ENCODE assay signal across 16 cellular contexts in the genomic region with DNA sequence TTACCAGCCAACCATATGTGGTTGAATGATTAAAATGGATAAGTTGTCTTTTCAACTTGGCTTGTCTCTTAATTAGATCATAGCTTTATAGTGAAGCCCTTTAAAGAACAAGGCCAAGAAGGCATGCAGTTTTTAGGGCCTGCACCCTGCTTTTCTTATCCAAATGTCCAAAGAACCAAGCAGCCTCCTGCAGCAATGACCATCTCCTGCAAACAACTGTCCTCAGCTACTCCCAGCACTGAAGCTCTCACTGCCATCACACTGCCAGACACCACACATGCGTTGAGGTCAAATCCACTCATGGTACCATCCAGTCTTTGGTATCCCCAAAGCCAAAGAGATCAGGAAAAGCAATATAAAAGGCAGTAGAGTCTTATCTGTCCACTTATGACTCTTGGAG.
DNase-seq lines count a peak whose midpoint lies in the region; ATAC-seq and TF ChIP-seq lines count a peak whose summit lies in the region.
"Had no signal": no experiment of that assay in that cellular context is flagged by ENCODE, and none has a peak within 500 bp of the region (broad histone marks: within the 10 kb centered on the region; RNA-seq: fewer than 3 reads in every experiment).

No MANE protein-coding gene starts in this region.

- H3K36me3 ChIP-seq in endodermal cell (ENCODE audit: control insufficient read depth, insufficient read depth, low read length) (no peaks in the 10 kb centered on the region), iPS-20b (ENCODE audit: insufficient read depth, low read depth, low read length) (peaks cover 16% of the 10 kb centered on the region; the same call in 1 of the 2 replicates), BE2C (no peaks in the 10 kb centered on the region), mesenchymal stem cell (ENCODE audit: control insufficient read depth in 1 of 2, insufficient read depth in 2 of 2, low read depth in 1 of 2, low read length in 2 of 2) (no peaks in the 10 kb centered on the region)
- H3K36me3 ChIP-seq: BLaER1 treated with 17β-estradiol and CSF1 and Interleukin-3, amounts not matched to agents 10 nM and 100 nM; HAP-1 had no signal

- H3K4me3 Mint-ChIP-seq in H9 (peak overlapping the region in 1 of 2 experiments; percentile 39; a peak in 1 of 5 replicates), endodermal cell (no peak overlapping the region)
- H3K4me3 Mint-ChIP-seq: CD8-positive, alpha-beta T cell had no signal

- peak overlapping the region; percentile 20 for H3T11ph ChIP-seq in H9 (ENCODE audit: low read length)

- WGBS in H9 (ENCODE audit: extremely low coverage, insufficient read length, low lambda C conversion rate): no CpG with 5 or more reads among the region's 1 CpG
- WGBS in endodermal cell (ENCODE audit: insufficient coverage in 1 of 2, insufficient read length in 1 of 2), 2 experiments: 61 to 63% methylated on average over 1 of the region's 1 CpG
- 88% methylated on average over 1 of the region's 1 CpG for WGBS in mesenchymal stem cell

- peak overlapping the region; percentile 93 for H2BK12ac ChIP-seq in H9 (ENCODE audit: insufficient read length, low read depth, low read length)
- H2BK12ac ChIP-seq in mesenchymal stem cell (ENCODE audit: low read length in 2 of 2): no peak overlapping the region

- H3K27ac Mint-ChIP-seq in H9 (peak overlapping the region; percentile 63 to 95 (median 91); a peak in 6 of 7 replicates), endodermal cell (peak overlapping the region; percentile 59)
- H3K27ac Mint-ChIP-seq: CD8-positive, alpha-beta T cell had no signal

- H3K79me2 ChIP-seq in H9 (ENCODE audit: insufficient read depth, low read length): no peaks in the 10 kb centered on the region

- H2AK5ac ChIP-seq in H9 (ENCODE audit: insufficient read length, low read length): peak overlapping the region; percentile 93
- no peak overlapping the region for H2AK5ac ChIP-seq in mesenchymal stem cell (ENCODE audit: low read length, severe bottlenecking)

- TF ChIP-seq CTCF in H9 (conservative IDR thresholded peaks at IDR 0.05): no peak
- TF ChIP-seq CTCF in endodermal cell (conservative IDR thresholded peaks at IDR 0.05): no peak
- no peak for TF ChIP-seq CTCF in BE2C (IDR thresholded peaks at IDR 0.05; ENCODE audit: low read depth, low read length)

- no peak overlapping the region for H3K9ac ChIP-seq in H9 (ENCODE audit: extremely low read depth, insufficient read length, low read length)
- H3K9ac ChIP-seq in endodermal cell (ENCODE audit: extremely low read depth, low read length, poor library complexity, severe bottlenecking): no peak overlapping the region
- peak overlapping the region; percentile 31; the same call in 1 of the 2 replicates for H3K9ac ChIP-seq in iPS-20b (ENCODE audit: low read depth, low read length)
- no peak overlapping the region for H3K9ac ChIP-seq in mesenchymal stem cell (ENCODE audit: low read length)
- H3K9ac ChIP-seq: BLaER1 treated with 17β-estradiol and CSF1 and Interleukin-3, amounts not matched to agents 10 nM and 100 nM had no signal

- no peaks in the 10 kb centered on the region for H4K20me1 ChIP-seq in H9 (ENCODE audit: control insufficient read depth, insufficient read depth, insufficient read length)
- H4K20me1 ChIP-seq: BLaER1 treated with 17β-estradiol and CSF1 and Interleukin-3, amounts not matched to agents 10 nM and 100 nM had no signal

- H2BK120ac ChIP-seq in H9 (ENCODE audit: low read depth, low read length, poor library complexity, severe bottlenecking): no peak overlapping the region
- no peak overlapping the region for H2BK120ac ChIP-seq in mesenchymal stem cell (ENCODE audit: low read depth, low read length)

- H4K8ac ChIP-seq in H9 (replicated peaks; ENCODE audit: insufficient read length, low read depth, low read length) (no peak overlapping the region), mesenchymal stem cell (ENCODE audit: low read length) (no peak overlapping the region)

- H3K4me2 ChIP-seq in H9 (ENCODE audit: insufficient read depth, insufficient read length, low read length) (no peak overlapping the region), mesenchymal stem cell (ENCODE audit: low read length, poor library complexity, severe bottlenecking) (no peak overlapping the region)
- H3K4me2 ChIP-seq: BLaER1 treated with 17β-estradiol and CSF1 and Interleukin-3, amounts not matched to agents 10 nM and 100 nM had no signal

- H3K79me1 ChIP-seq in H9 (ENCODE audit: insufficient read depth, low read depth, low read length, poor library complexity, severe bottlenecking) (no peaks in the 10 kb centered on the region), mesenchymal stem cell (replicated peaks; ENCODE audit: low read length, poor library complexity, severe bottlenecking) (no peaks in the 10 kb centered on the region)

- no peak overlapping the region for H4K5ac ChIP-seq in H9 (ENCODE audit: insufficient read length, low read depth, low read length)

- DNase-seq in H9: no peak
- peak; percentile 45 for DNase-seq in NCI-H82 (lab: John Stamatoyannopoulos, UW)
- no peak for DNase-seq in endodermal cell
- no peak for DNase-seq in BE2C
- no peak for DNase-seq in stimulated activated CD4-positive, alpha-beta T cell treated with anti-CD3 and anti-CD28 coated beads, Interleukin-1b, Interleukin-23, amount 100 ng/mL, for 48 hours
- no peak for DNase-seq in mesenchymal stem cell
- DNase-seq: 8988T; Calu3; CD8-positive, alpha-beta T cell; DMS79 treated with DMSO at 0.1 percent for 48 hours; GF-D8; GOT3 had no signal

- H3K36me3 Mint-ChIP-seq in H9 (ENCODE audit: insufficient read depth in 1 of 3, low read depth in 3 of 3): peaks cover 36 to 74% (median 51%) of the 10 kb centered on the region in 3 experiments
- H3K36me3 Mint-ChIP-seq in endodermal cell (ENCODE audit: low read depth): peaks cover 6% of the 10 kb centered on the region
- H3K36me3 Mint-ChIP-seq: CD8-positive, alpha-beta T cell had no signal

- no peak overlapping the region for H3K56ac ChIP-seq in H9 (ENCODE audit: insufficient read length, low read depth, low read length)

- no peaks in the 10 kb centered on the region for H3K23me2 ChIP-seq in H9 (ENCODE audit: insufficient read length, low read depth, low read length, poor library complexity, severe bottlenecking)

- H3K9me3 Mint-ChIP-seq in H9: peaks cover 57 to 67% of the 10 kb centered on the region in 2 experiments
- H3K9me3 Mint-ChIP-seq in endodermal cell: peaks cover 48% of the 10 kb centered on the region
- H3K9me3 Mint-ChIP-seq: CD8-positive, alpha-beta T cell had no signal

- peaks cover 30% of the 10 kb centered on the region for H3K9me3 ChIP-seq in H9 (ENCODE audit: control insufficient read depth, low read depth, low read length)
- peaks cover 55% of the 10 kb centered on the region for H3K9me3 ChIP-seq in endodermal cell (ENCODE audit: control insufficient read depth, low read length)
- H3K9me3 ChIP-seq in iPS-20b (ENCODE audit: insufficient read depth, low read depth, low read length): peaks cover 35% of the 10 kb centered on the region
- no peaks in the 10 kb centered on the region for H3K9me3 ChIP-seq in BE2C
- peaks cover 7% of the 10 kb centered on the region for H3K9me3 ChIP-seq in mesenchymal stem cell (ENCODE audit: control insufficient read depth, low read length)

- H3K14ac ChIP-seq in H9 (ENCODE audit: insufficient read depth, low read length) (no peak overlapping the region), mesenchymal stem cell (ENCODE audit: low read length in 2 of 2) (no peak overlapping the region)

- peaks cover 44 to 54% of the 10 kb centered on the region in 2 experiments for H3K4me1 Mint-ChIP-seq in H9
- peaks cover 18% of the 10 kb centered on the region for H3K4me1 Mint-ChIP-seq in endodermal cell

- H2BK5ac ChIP-seq in H9 (ENCODE audit: insufficient read length, low read length) (no peak overlapping the region), mesenchymal stem cell (ENCODE audit: low read depth, low read length, poor library complexity, severe bottlenecking) (no peak overlapping the region)

- H3K27me3 Mint-ChIP-seq in H9 (ENCODE audit: low read depth) (peaks cover 17% of the 10 kb centered on the region), endodermal cell (ENCODE audit: insufficient read depth) (no peaks in the 10 kb centered on the region)

- H4K91ac ChIP-seq in H9 (ENCODE audit: insufficient read length, low read depth, low read length) (no peak overlapping the region), mesenchymal stem cell (ENCODE audit: low read length) (no peak overlapping the region)

- H3K4me1 ChIP-seq in H9 (ENCODE audit: insufficient read depth, low read length) (peaks cover 8% of the 10 kb centered on the region; the same call in 1 of the 2 replicates), endodermal cell (ENCODE audit: control insufficient read depth, insufficient read depth, low read length) (peaks cover 4% of the 10 kb centered on the region), iPS-20b (ENCODE audit: insufficient read depth, low read length) (peaks cover 19% of the 10 kb centered on the region), BE2C (no peaks in the 10 kb centered on the region), mesenchymal stem cell (ENCODE audit: control insufficient read depth, insufficient read depth, low read depth, low read length) (no peaks in the 10 kb centered on the region)
- H3K4me1 ChIP-seq: BLaER1 treated with 17β-estradiol and CSF1 and Interleukin-3, amounts not matched to agents 10 nM and 100 nM had no signal

- H3K18ac ChIP-seq in H9 (ENCODE audit: insufficient read length, low read depth, low read length) (peak overlapping the region; percentile 92), mesenchymal stem cell (ENCODE audit: low read depth in 1 of 2, low read length in 2 of 2) (no peak overlapping the region)

- H2BK15ac ChIP-seq in H9 (ENCODE audit: low read depth, low read length) (no peak overlapping the region), mesenchymal stem cell (ENCODE audit: low read depth, poor library complexity, severe bottlenecking) (no peak overlapping the region)

- H2AFZ ChIP-seq in H9 (ENCODE audit: low read length): no peak overlapping the region
- H2AFZ ChIP-seq in mesenchymal stem cell (ENCODE audit: low read depth, low read length): no peak overlapping the region

- H3K27ac ChIP-seq in H9 (ENCODE audit: insufficient read length, low read depth, low read length) (no peak overlapping the region), endodermal cell (ENCODE audit: low read depth, low read length) (no peak overlapping the region), iPS-20b (ENCODE audit: low read length) (no peak overlapping the region), mesenchymal stem cell (ENCODE audit: low read length, poor library complexity, severe bottlenecking) (no peak overlapping the region)
- H3K27ac ChIP-seq: BLaER1 treated with 17β-estradiol and CSF1 and Interleukin-3, amounts not matched to agents 10 nM and 100 nM had no signal

- H3K4me3 ChIP-seq in endodermal cell (ENCODE audit: low read length) (peak overlapping the region; percentile 70), iPS-20b (ENCODE audit: low read length) (peak overlapping the region; percentile 20; the same call in 1 of the 2 replicates), BE2C (ENCODE audit: low read depth, low read length) (no peak overlapping the region), mesenchymal stem cell (ENCODE audit: insufficient read depth in 1 of 2, low read depth in 1 of 2, low read length in 2 of 2) (no peak overlapping the region)
- H3K4me3 ChIP-seq: BLaER1 treated with 17β-estradiol and CSF1 and Interleukin-3, amounts not matched to agents 10 nM and 100 nM; HAP-1 had no signal

- peak overlapping the region; percentile 46 for H2BK20ac ChIP-seq in H9 (ENCODE audit: low read depth, low read length, poor library complexity, severe bottlenecking)

- ATAC-seq in HG03342 (IDR thresholded peaks at IDR 0.05; ENCODE audit: unreplicated experiment): no peak
- ATAC-seq: CD8-positive, alpha-beta T cell had no signal

- no peaks in the 10 kb centered on the region for H3K27me3 ChIP-seq in H9 (ENCODE audit: insufficient read depth, low read length)
- H3K27me3 ChIP-seq in endodermal cell (ENCODE audit: control insufficient read depth, insufficient read depth, low read length, poor library complexity, severe bottlenecking): no peaks in the 10 kb centered on the region
- no peaks in the 10 kb centered on the region; the same call in 1 of the 2 replicates for H3K27me3 ChIP-seq in iPS-20b (ENCODE audit: insufficient read depth, low read length)
- no peaks in the 10 kb centered on the region for H3K27me3 ChIP-seq in BE2C
- H3K27me3 ChIP-seq in mesenchymal stem cell (ENCODE audit: control insufficient read depth in 1 of 2, insufficient read depth in 1 of 2, low read length in 2 of 2): no peaks in the 10 kb centered on the region
- H3K27me3 ChIP-seq: BLaER1 treated with 17β-estradiol and CSF1 and Interleukin-3, amounts not matched to agents 10 nM and 100 nM had no signal

- H3K23ac ChIP-seq in H9 (ENCODE audit: insufficient read length, low read depth, low read length) (no peak overlapping the region), mesenchymal stem cell (ENCODE audit: low read length in 2 of 2) (no peak overlapping the region)

- H3K4ac ChIP-seq in H9 (ENCODE audit: low read depth, low read length): no peak overlapping the region; the same call in 1 of the 2 replicates
- H3K4ac ChIP-seq in mesenchymal stem cell (ENCODE audit: low read depth in 1 of 2, low read length in 2 of 2): no peak overlapping the region

Comparison
In these comparisons a context has a peak if more than half of its experiments do, and no peak if none do; other contexts are left out.
1. H3K4me3 ChIP-seq: peak in endodermal cell (single experiment) and iPS-20b (single experiment); none in BE2C (single experiment) and mesenchymal stem cell (0 of 2).